ENCODE assay signal across 16 cellular contexts in the genomic region with DNA sequence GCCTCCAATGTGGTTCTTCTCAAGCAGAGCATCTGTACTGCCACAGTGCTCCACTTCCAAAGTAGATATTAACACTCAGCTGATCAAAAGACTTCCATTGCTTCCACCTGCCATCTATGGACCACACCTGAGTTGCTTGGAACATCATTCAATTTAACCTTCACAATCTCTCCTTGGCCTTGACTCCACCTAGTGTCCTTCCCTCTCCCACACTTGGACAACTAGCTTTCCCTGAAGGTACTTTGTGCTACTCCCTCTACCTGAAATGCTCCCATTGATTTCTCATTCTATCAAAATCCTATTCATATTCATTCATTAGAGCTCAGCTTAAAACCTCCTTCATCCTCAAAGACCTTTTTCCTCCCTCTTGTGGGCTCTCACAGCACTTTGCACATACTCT. TPM values are rescaled to one million over a fixed set of nuclear protein-coding genes. Genes with fewer than 3 reads are reported as not detected.
DNase-seq lines count a peak whose midpoint lies in the region; ATAC-seq, FAIRE-seq and TF ChIP-seq lines count a peak whose summit lies in the region.
"Had no signal": no experiment of that assay in that cellular context is flagged by ENCODE, and none has a peak within 500 bp of the region (broad histone marks: within the 10 kb centered on the region; RNA-seq: fewer than 3 reads in every experiment).

No MANE protein-coding gene starts in this region.

- H3K9ac ChIP-seq in DND-41 (ENCODE audit: low read depth, low read length) (no peak overlapping the region), mesendoderm (ENCODE audit: low read length) (no peak overlapping the region)
- H3K9ac ChIP-seq: BLaER1 treated with 17β-estradiol and CSF1 and Interleukin-3, amounts not matched to agents 10 nM and 100 nM had no signal

- peak; percentile 37 for TF ChIP-seq RAD21 in Ishikawa (IDR thresholded peaks at IDR 0.05; ENCODE audit: low read depth)

- no peak overlapping the region for H2AFZ ChIP-seq in DND-41 (ENCODE audit: low read depth, low read length)

- H3K79me2 ChIP-seq in DND-41 (ENCODE audit: insufficient read depth, low read length) (no peaks in the 10 kb centered on the region), mesendoderm (ENCODE audit: control insufficient read depth, insufficient read depth, low read length) (no peaks in the 10 kb centered on the region)

- no peak overlapping the region for H4K8ac ChIP-seq in mesendoderm (ENCODE audit: low read depth, low read length)

- H3K36me3 ChIP-seq in DND-41 (ENCODE audit: insufficient read depth, low read length), result no peaks in the 10 kb centered on the region
- no peaks in the 10 kb centered on the region for H3K36me3 ChIP-seq in mesendoderm (ENCODE audit: control insufficient read depth, insufficient read depth, low read length)
- H3K36me3 ChIP-seq in H7 (replicated peaks; ENCODE audit: control insufficient read depth, insufficient read depth, low read length), result no peaks in the 10 kb centered on the region
- H3K36me3 ChIP-seq: BLaER1 treated with 17β-estradiol and CSF1 and Interleukin-3, amounts not matched to agents 10 nM and 100 nM had no signal

- H3K79me1 ChIP-seq in mesendoderm (ENCODE audit: low read length), result no peaks in the 10 kb centered on the region

- TF ChIP-seq CTCF in DND-41 (IDR thresholded peaks at IDR 0.05; ENCODE audit: borderline replicate concordance, extremely low read depth, low read length, poor library complexity, severe bottlenecking) (peak; percentile 10), cardiac fibroblast (IDR thresholded peaks at IDR 0.05; ENCODE audit: low read depth, low read length) (peak; percentile 17)

- TF ChIP-seq POLR2A in GM12892 (IDR thresholded peaks at IDR 0.05; ENCODE audit: low read depth, low read length), result no peak

- H2BK5ac ChIP-seq in mesendoderm (ENCODE audit: low read length), result no peak overlapping the region

- no peak overlapping the region for H2BK15ac ChIP-seq in mesendoderm (replicated peaks; ENCODE audit: low read depth)

- H3K4me1 ChIP-seq in DND-41 (ENCODE audit: insufficient read depth, low read length) (no peaks in the 10 kb centered on the region), mesendoderm (ENCODE audit: control insufficient read depth, low read depth, low read length) (no peaks in the 10 kb centered on the region)
- H3K4me1 ChIP-seq: BLaER1 treated with 17β-estradiol and CSF1 and Interleukin-3, amounts not matched to agents 10 nM and 100 nM had no signal

- no peaks in the 10 kb centered on the region for H4K20me1 ChIP-seq in DND-41 (ENCODE audit: insufficient read depth, low read length)
- H4K20me1 ChIP-seq: BLaER1 treated with 17β-estradiol and CSF1 and Interleukin-3, amounts not matched to agents 10 nM and 100 nM had no signal

- no peak for ATAC-seq in DND-41 (ENCODE audit: insufficient read depth, low read depth)
- ATAC-seq in HG03521 (IDR thresholded peaks at IDR 0.05; ENCODE audit: unreplicated experiment), result no peak
- ATAC-seq: naive thymus-derived CD4-positive, alpha-beta T cell had no signal

- H2BK120ac ChIP-seq in mesendoderm (ENCODE audit: low read depth, low read length), result no peak overlapping the region

- H3K4me2 ChIP-seq in DND-41 (ENCODE audit: insufficient read depth, low read length), result no peak overlapping the region
- no peak overlapping the region for H3K4me2 ChIP-seq in mesendoderm (ENCODE audit: low read length)
- H3K4me2 ChIP-seq: BLaER1 treated with 17β-estradiol and CSF1 and Interleukin-3, amounts not matched to agents 10 nM and 100 nM had no signal

- H3K27me3 ChIP-seq in DND-41 (ENCODE audit: insufficient read depth, low read length, poor library complexity), result peaks cover 4% of the 10 kb centered on the region
- no peaks in the 10 kb centered on the region for H3K27me3 ChIP-seq in mesendoderm (ENCODE audit: insufficient read depth, low read length, poor library complexity)
- no peaks in the 10 kb centered on the region for H3K27me3 ChIP-seq in H7 (ENCODE audit: control insufficient read depth, insufficient read depth, low read length)
- H3K27me3 ChIP-seq: BLaER1 treated with 17β-estradiol and CSF1 and Interleukin-3, amounts not matched to agents 10 nM and 100 nM had no signal

- no peak overlapping the region for H4K5ac ChIP-seq in mesendoderm (ENCODE audit: low read length)

- no peak for DNase-seq in DND-41
- no peak for DNase-seq in cardiac fibroblast (ENCODE audit: low read depth in 2 of 2)
- DNase-seq in mesendoderm, result peak; percentile 63
- DNase-seq in activated CD4-positive, alpha-beta T cell treated with anti-CD3 and anti-CD28 coated beads, Interleukin-2, amount 50 U/mL, for 4 hours, result no peak
- DNase-seq in H7, result no peak
- no peak for DNase-seq in GM12892 (ENCODE audit: insufficient read length)
- DNase-seq: activated CD4-positive, alpha-beta memory T cell treated with anti-CD3 and anti-CD28 coated beads, Interleukin-2, amount 10 ng/mL, durations not matched to agents 7 days and 5 days; activated effector memory CD4-positive, alpha-beta T cell treated with Interleukin-2 at 50 U/mL for 16 hours; aorta; naive thymus-derived CD4-positive, alpha-beta T cell; NCI-H510A; stimulated activated CD4-positive, alpha-beta T cell treated with anti-CD3 and anti-CD28 coated beads, Interleukin-4, amount 100 ng/mL, for 4 hours; stimulated activated naive CD4-positive, alpha-beta T cell had no signal

- no peak overlapping the region for H2AK5ac ChIP-seq in mesendoderm (ENCODE audit: low read length)

- no peak overlapping the region for H3K56ac ChIP-seq in mesendoderm (ENCODE audit: low read length)

- no peak overlapping the region for H3K4me3 ChIP-seq in DND-41 (ENCODE audit: low read depth in 1 of 2, low read length in 2 of 2)
- no peak overlapping the region for H3K4me3 ChIP-seq in cardiac fibroblast (replicated peaks in 1 of 2; ENCODE audit: low read depth in 2 of 2, low read length in 2 of 2)
- H3K4me3 ChIP-seq in mesendoderm (ENCODE audit: low read length), result no peak overlapping the region
- no peak overlapping the region for H3K4me3 ChIP-seq in H7 (ENCODE audit: insufficient read depth, low read depth, low read length)
- H3K4me3 ChIP-seq: BLaER1 treated with 17β-estradiol and CSF1 and Interleukin-3, amounts not matched to agents 10 nM and 100 nM had no signal

- H3K27ac ChIP-seq in DND-41 (ENCODE audit: low read length) (no peak overlapping the region), mesendoderm (ENCODE audit: low read depth, low read length) (no peak overlapping the region)
- H3K27ac ChIP-seq: BLaER1 treated with 17β-estradiol and CSF1 and Interleukin-3, amounts not matched to agents 10 nM and 100 nM had no signal

- H3K9me3 ChIP-seq in DND-41 (ENCODE audit: insufficient read depth, low read length, severe bottlenecking), result no peaks in the 10 kb centered on the region
- H3K9me3 ChIP-seq: BLaER1 treated with 17β-estradiol and CSF1 and Interleukin-3, amounts not matched to agents 10 nM and 100 nM had no signal

- no peak overlapping the region for H3K23ac ChIP-seq in mesendoderm (ENCODE audit: low read length)

- TF ChIP-seq EP300 in Ishikawa (IDR thresholded peaks at IDR 0.05; ENCODE audit: borderline replicate concordance), result no peak

- FAIRE-seq in GM12892 (lab: Jason Lieb, UNC), result no peak

- no peak overlapping the region for H3K4ac ChIP-seq in mesendoderm (ENCODE audit: low read depth, low read length)

- H3K18ac ChIP-seq in mesendoderm (ENCODE audit: low read length), result no peak overlapping the region

TF ChIP-seq in Ishikawa, 13 proteins besides CTCF, POLR2A, EP300 and RAD21 (continues in another document):
- TF ChIP-seq TEAD4 (IDR thresholded peaks at IDR 0.05) (no peak), CEBPB (IDR thresholded peaks at IDR 0.05) (no peak), ZBTB7A (IDR thresholded peaks at IDR 0.05; ENCODE audit: low read depth) (no peak), FOXM1 (IDR thresholded peaks at IDR 0.05; ENCODE audit: borderline replicate concordance, low read depth) (no peak), EGR1 (IDR thresholded peaks at IDR 0.05) (no peak), TCF12 (IDR thresholded peaks at IDR 0.05; ENCODE audit: low read depth) (no peak), CREB1 (IDR thresholded peaks at IDR 0.05; ENCODE audit: low read depth) (no peak), YY1 (IDR thresholded peaks at IDR 0.05; ENCODE audit: low read depth) (no peak), TAF1 (IDR thresholded peaks at IDR 0.05; ENCODE audit: low read depth) (no peak), NFIC (IDR thresholded peaks at IDR 0.05) (no peak)
- TF ChIP-seq, protein P1, sequence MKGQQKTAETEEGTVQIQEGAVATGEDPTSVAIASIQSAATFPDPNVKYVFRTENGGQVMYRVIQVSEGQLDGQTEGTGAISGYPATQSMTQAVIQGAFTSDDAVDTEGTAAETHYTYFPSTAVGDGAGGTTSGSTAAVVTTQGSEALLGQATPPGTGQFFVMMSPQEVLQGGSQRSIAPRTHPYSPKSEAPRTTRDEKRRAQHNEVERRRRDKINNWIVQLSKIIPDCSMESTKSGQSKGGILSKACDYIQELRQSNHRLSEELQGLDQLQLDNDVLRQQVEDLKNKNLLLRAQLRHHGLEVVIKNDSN (IDR thresholded peaks at IDR 0.05), result no peak

RNA-seq across cellular contexts. Expression of gene SOWAHC, which starts 48.7 kb away (rescaled TPM):
- polyA plus RNA-seq in mesendoderm (2013, experiment 1 of 2), result 35.6 TPM
- polyA plus RNA-seq in mesendoderm (2013, experiment 2 of 2), result 35.7 TPM
- total RNA-seq in H7 (2014; rRNA removed; shearing (Covaris generic)), result 20.1 and 27.1 TPM in 2 replicates
- 0.87 TPM for polyA plus RNA-seq in GM12892 (2012; ENCODE audit: missing spikeins)

RNA-seq across cellular contexts. Expression of gene SEPTIN10, which starts 49.1 kb away (rescaled TPM):
- 77.3 TPM for polyA plus RNA-seq in mesendoderm (2013, experiment 1 of 2)
- 78.7 TPM for polyA plus RNA-seq in mesendoderm (2013, experiment 2 of 2)
- 57.5 and 65.4 TPM in 2 replicates for total RNA-seq in H7 (2014; rRNA removed; shearing (Covaris generic))
- polyA plus RNA-seq in GM12892 (2012; ENCODE audit: missing spikeins), result 10.0 TPM
